In the genomic region with DNA sequence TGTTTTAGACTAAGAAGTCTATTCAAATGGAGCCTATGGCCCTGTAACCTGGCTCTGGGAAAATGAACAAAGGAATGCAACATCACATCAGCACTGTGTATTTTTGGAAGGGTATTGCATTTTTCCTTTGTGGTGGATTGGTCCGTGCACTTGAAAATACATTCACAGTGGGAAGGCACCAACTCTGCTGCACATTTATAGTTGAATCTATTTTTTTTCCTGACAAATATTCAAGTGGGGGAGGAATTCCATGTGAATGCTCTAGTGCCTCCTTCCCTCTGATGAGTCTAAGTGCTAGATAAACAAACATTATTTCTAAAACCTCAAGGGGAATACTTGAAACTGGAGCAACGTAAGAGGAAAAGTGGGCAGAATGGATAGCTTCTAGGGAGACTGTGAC, we compare ENCODE assay signal across 15 cellular contexts.
DNase-seq lines count a peak whose midpoint lies in the region; ATAC-seq, FAIRE-seq and TF ChIP-seq lines count a peak whose summit lies in the region.
"Had no signal": no experiment of that assay in that cellular context is flagged by ENCODE, and none has a peak within 500 bp of the region (broad histone marks: within the 10 kb centered on the region; RNA-seq: fewer than 3 reads in every experiment).

No MANE protein-coding gene starts in this region.

- no peaks in the 10 kb centered on the region for H4K20me1 ChIP-seq in astrocyte (ENCODE audit: insufficient read depth, low read length)

- H3K36me3 ChIP-seq in astrocyte (ENCODE audit: insufficient read depth, low read length): no peaks in the 10 kb centered on the region
- H3K36me3 ChIP-seq in prostate gland: no peaks in the 10 kb centered on the region
- no peaks in the 10 kb centered on the region for H3K36me3 ChIP-seq in naive thymus-derived CD4-positive, alpha-beta T cell (ENCODE audit: control insufficient read depth in 2 of 3, insufficient read depth in 3 of 3, low read length in 3 of 3)
- H3K36me3 ChIP-seq: esophagus squamous epithelium, suprapubic skin had no signal

- H3K4me1 ChIP-seq in astrocyte (ENCODE audit: insufficient read depth, low read length): peaks cover 32% of the 10 kb centered on the region
- no peaks in the 10 kb centered on the region for H3K4me1 ChIP-seq in prostate gland (replicated peaks)
- H3K4me1 ChIP-seq in naive thymus-derived CD4-positive, alpha-beta T cell (ENCODE audit: control insufficient read depth in 2 of 2, insufficient read depth in 2 of 2, low read length in 2 of 2): no peaks in the 10 kb centered on the region

- H3K9me3 ChIP-seq in astrocyte (ENCODE audit: insufficient read depth, low read depth, low read length) (no peaks in the 10 kb centered on the region), prostate gland (no peaks in the 10 kb centered on the region)
- no peaks in the 10 kb centered on the region for H3K9me3 ChIP-seq in naive thymus-derived CD4-positive, alpha-beta T cell (ENCODE audit: control insufficient read depth in 2 of 3, low read length in 3 of 3)
- H3K9me3 ChIP-seq: esophagus squamous epithelium, SK-N-SH, suprapubic skin had no signal

- H3K4me3 ChIP-seq in AG09309 (ENCODE audit: control insufficient read depth, low read depth, low read length) (no peak overlapping the region), astrocyte (ENCODE audit: insufficient read depth, low read depth, low read length) (no peak overlapping the region), prostate gland (no peak overlapping the region)
- no peak overlapping the region for H3K4me3 ChIP-seq in naive thymus-derived CD4-positive, alpha-beta T cell (ENCODE audit: low read length)
- H3K4me3 ChIP-seq: esophagus squamous epithelium, suprapubic skin had no signal

- H3K27me3 ChIP-seq in astrocyte (ENCODE audit: insufficient read depth, low read length) (no peaks in the 10 kb centered on the region), prostate gland (replicated peaks; ENCODE audit: insufficient read depth) (no peaks in the 10 kb centered on the region)
- no peaks in the 10 kb centered on the region for H3K27me3 ChIP-seq in naive thymus-derived CD4-positive, alpha-beta T cell (ENCODE audit: control insufficient read depth in 2 of 2, insufficient read depth in 2 of 2, low read length in 2 of 2)
- H3K27me3 ChIP-seq: esophagus squamous epithelium, suprapubic skin had no signal

- TF ChIP-seq POLR2A in prostate gland (IDR thresholded peaks at IDR 0.05): no peak

- H3K27me3 Mint-ChIP-seq in astrocyte (ENCODE audit: low read depth, unreplicated experiment): no peaks in the 10 kb centered on the region
- H3K27me3 Mint-ChIP-seq in naive thymus-derived CD4-positive, alpha-beta T cell: no peaks in the 10 kb centered on the region

- FAIRE-seq in astrocyte (lab: Jason Lieb, UNC): peak; percentile 88
- FAIRE-seq: GM18507 had no signal

- H3K27ac ChIP-seq in astrocyte (ENCODE audit: low read depth, low read length) (peak overlapping the region; percentile 82), prostate gland (no peak overlapping the region)
- H3K27ac ChIP-seq in naive thymus-derived CD4-positive, alpha-beta T cell (ENCODE audit: low read depth, low read length): no peak overlapping the region
- H3K27ac ChIP-seq: suprapubic skin had no signal

- intact Hi-C loops in prostate gland (cut with DNase I): no loop called here
- intact Hi-C loops in naive thymus-derived CD4-positive, alpha-beta T cell (cut with micrococcal nuclease): loop anchor here in 1 of 2 donors (5.0 to 10.0 kb wide), 2 partner anchors 1451 to 1539 kb away; no protein-coding TSS in a partner anchor

- H3K9me3 Mint-ChIP-seq in astrocyte (ENCODE audit: unreplicated experiment): no peaks in the 10 kb centered on the region
- peaks cover 0 to 5% (median 0%) of the 10 kb centered on the region in 11 donors for H3K9me3 Mint-ChIP-seq in naive thymus-derived CD4-positive, alpha-beta T cell

- ATAC-seq in HG03432 (IDR thresholded peaks at IDR 0.05; ENCODE audit: unreplicated experiment): no peak
- ATAC-seq in naive thymus-derived CD4-positive, alpha-beta T cell: no peak

- POLR2A ChIA-PET in naive thymus-derived CD4-positive, alpha-beta T cell (lab: Charles Lee): no interaction called here

- H3K79me2 ChIP-seq in astrocyte (ENCODE audit: insufficient read depth, low read length): no peaks in the 10 kb centered on the region

- no peaks in the 10 kb centered on the region for H3K36me3 Mint-ChIP-seq in astrocyte (ENCODE audit: low read depth, unreplicated experiment)
- H3K36me3 Mint-ChIP-seq in naive thymus-derived CD4-positive, alpha-beta T cell: no peaks in the 10 kb centered on the region

- H2AFZ ChIP-seq in astrocyte (ENCODE audit: low read depth, low read length): no peak overlapping the region

- no peak for TF ChIP-seq CTCF in AG09309 (IDR thresholded peaks at IDR 0.05; ENCODE audit: control insufficient read depth, insufficient read depth, low read depth, low read length, missing control alignments)
- TF ChIP-seq CTCF in astrocyte (IDR thresholded peaks at IDR 0.05; ENCODE audit: insufficient read depth, low read depth, low read length): no peak
- TF ChIP-seq CTCF in prostate gland (IDR thresholded peaks at IDR 0.05): no peak

- DNase-seq in AG09309 (ENCODE audit: low read depth) (peak; percentile 64), HCEC 1CT (peak; percentile 72), astrocyte (ENCODE audit: low read depth) (peak; percentile 93), myocyte (ENCODE audit: low read depth) (peak; percentile 53), prostate gland (ENCODE audit: low spot score) (no peak)
- no peak for DNase-seq in activated CD4-positive, CD25-positive, alpha-beta regulatory T cell (lab: John Stamatoyannopoulos, UW)
- DNase-seq in naive thymus-derived CD4-positive, alpha-beta T cell: no peak
- DNase-seq: activated CD4-positive, alpha-beta T cell treated with anti-CD3 and anti-CD28 coated beads, Interleukin-2, amount 50 U/mL, for 48 hours; esophagus squamous epithelium; mesendoderm; NCI-H1930; SK-N-SH had no signal

- WGBS in prostate gland: 53% methylated on average over 2 of the region's 2 CpGs

- H3K4me3 Mint-ChIP-seq in astrocyte (ENCODE audit: unreplicated experiment): no peak overlapping the region
- no peak overlapping the region for H3K4me3 Mint-ChIP-seq in naive thymus-derived CD4-positive, alpha-beta T cell

- peaks cover 34% of the 10 kb centered on the region for H3K4me1 Mint-ChIP-seq in astrocyte (ENCODE audit: low read depth, unreplicated experiment)
- H3K4me1 Mint-ChIP-seq in naive thymus-derived CD4-positive, alpha-beta T cell: peaks cover 0 to 4% (median 0%) of the 10 kb centered on the region in 7 donors

- CTCF ChIA-PET in naive thymus-derived CD4-positive, alpha-beta T cell (lab: Charles Lee): no interaction called here

- H3K27ac Mint-ChIP-seq in astrocyte (ENCODE audit: unreplicated experiment): peak overlapping the region; percentile 88
- no peak overlapping the region for H3K27ac Mint-ChIP-seq in naive thymus-derived CD4-positive, alpha-beta T cell

- H3K9ac ChIP-seq in astrocyte (ENCODE audit: low read length): peak overlapping the region; percentile 70
- H3K9ac ChIP-seq: SK-N-SH had no signal

- H3K4me2 ChIP-seq in astrocyte (ENCODE audit: low read length): peak overlapping the region; percentile 73
- H3K4me2 ChIP-seq: SK-N-SH had no signal

Comparison
In these comparisons a context has a peak if more than half of its experiments do, and no peak if none do; other contexts are left out.
1. DNase-seq: peak in AG09309 (single experiment), HCEC 1CT (single experiment), astrocyte (single experiment) and myocyte (single experiment); none in prostate gland (single experiment), activated CD4-positive, CD25-positive, alpha-beta regulatory T cell (0 of 4) and naive thymus-derived CD4-positive, alpha-beta T cell (0 of 9).